ENCODE assay signal across 19 cellular contexts in genomic region chr5:171315925-171316257, GRCh38. TPM values are rescaled to one million over a fixed set of nuclear protein-coding genes. Genes with fewer than 3 reads are reported as not detected.
DNase-seq lines count a peak whose midpoint lies in the region; ATAC-seq and TF ChIP-seq lines count a peak whose summit lies in the region.
"Had no signal": no experiment of that assay in that cellular context is flagged by ENCODE, and none has a peak within 500 bp of the region (broad histone marks: within the 10 kb centered on the region; RNA-seq: fewer than 3 reads in every experiment).

No MANE protein-coding gene starts in this region.

- H3K27me3 ChIP-seq in iPS-15b (ENCODE audit: control insufficient read depth, insufficient read depth, low read length) = peaks cover 98% of the 10 kb centered on the region
- H3K27me3 ChIP-seq in smooth muscle cell (ENCODE audit: low read depth) = peaks cover 100% of the 10 kb centered on the region
- H3K27me3 ChIP-seq in osteoblast (ENCODE audit: insufficient read depth, low read length) = peaks cover 93% of the 10 kb centered on the region

- no peak for DNase-seq in activated CD4-positive, alpha-beta T cell treated with anti-CD3 and anti-CD28 coated beads, Interleukin-2, amount 10 ng/mL, durations not matched to agents 24 days and 14 days
- DNase-seq in activated CD4-positive, alpha-beta T cell treated with anti-CD3 and anti-CD28 coated beads for 4 hours = no peak
- DNase-seq in T-helper 17 cell = no peak
- DNase-seq in smooth muscle cell (lab: John Stamatoyannopoulos, UW; ENCODE audit: unreplicated experiment) = no peak
- DNase-seq in NCI-H82 treated with DMSO at 0.1 percent for 48 hours (lab: John Stamatoyannopoulos, UW; ENCODE audit: unreplicated experiment) = no peak
- DNase-seq in GM19240 (ENCODE audit: insufficient read length, low spot score) = no peak
- DNase-seq in osteoblast (ENCODE audit: insufficient read length, low spot score, missing footprints) = no peak
- DNase-seq: 8988T, colonic mucosa, DMS79 treated with DMSO at 0.1 percent for 48 hours, head of caudate nucleus, kidney glomerular epithelial cell, NCI-H1436 treated with DMSO at 0.1 percent for 48 hours, NCI-H446, substantia nigra had no signal

- H3K4me1 Mint-ChIP-seq in activated CD4-positive, alpha-beta T cell treated with anti-CD3 and anti-CD28 coated beads, Interleukin-2, amount 10 ng/mL, durations not matched to agents 24 days and 14 days = peaks cover 3% of the 10 kb centered on the region
- H3K4me1 Mint-ChIP-seq in T-helper 17 cell = peaks cover 13% of the 10 kb centered on the region

- no peaks in the 10 kb centered on the region for H3K36me3 ChIP-seq in iPS-15b (ENCODE audit: control insufficient read depth, insufficient read depth, low read length)
- H3K36me3 ChIP-seq in smooth muscle cell (ENCODE audit: low read depth) = no peaks in the 10 kb centered on the region
- H3K36me3 ChIP-seq in osteoblast (ENCODE audit: insufficient read depth, low read length) = no peaks in the 10 kb centered on the region
- H3K36me3 ChIP-seq: colonic mucosa, SJSA1 had no signal

- H3K27ac ChIP-seq in smooth muscle cell (ENCODE audit: low read depth) (no peak overlapping the region), osteoblast (ENCODE audit: low read depth, low read length) (no peak overlapping the region)
- H3K27ac ChIP-seq: colonic mucosa, SJSA1 had no signal

- H2AFZ ChIP-seq in smooth muscle cell (ENCODE audit: low read depth) = no peak overlapping the region
- no peak overlapping the region for H2AFZ ChIP-seq in osteoblast (ENCODE audit: low read length)

- TF ChIP-seq CTCF in smooth muscle cell (IDR thresholded peaks at IDR 0.05; ENCODE audit: borderline replicate concordance, insufficient read depth, poor library complexity, severe bottlenecking) (no peak), osteoblast (IDR thresholded peaks at IDR 0.05; ENCODE audit: extremely low read depth, low read depth, low read length) (no peak)

- peaks cover 70% of the 10 kb centered on the region for H3K27me3 Mint-ChIP-seq in activated CD4-positive, alpha-beta T cell treated with anti-CD3 and anti-CD28 coated beads, Interleukin-2, amount 10 ng/mL, durations not matched to agents 24 days and 14 days
- peaks cover 73% of the 10 kb centered on the region for H3K27me3 Mint-ChIP-seq in T-helper 17 cell

- H3K4me2 ChIP-seq in smooth muscle cell (peak overlapping the region; percentile 71), osteoblast (ENCODE audit: insufficient read depth, low read length) (no peak overlapping the region)

- intact Hi-C loops in activated CD4-positive, alpha-beta T cell treated with anti-CD3 and anti-CD28 coated beads, Interleukin-2, amount 10 ng/mL, durations not matched to agents 24 days and 14 days (cut with micrococcal nuclease) = loop anchor here (5.0 kb wide), 1 partner anchor 1921 kb away; the partner anchor contains the start of gene NKX2-5

- H3K4me1 ChIP-seq in iPS-15b (ENCODE audit: control insufficient read depth, insufficient read depth, low read length) (peaks cover 10% of the 10 kb centered on the region), smooth muscle cell (ENCODE audit: low read depth) (peaks cover 26% of the 10 kb centered on the region), osteoblast (ENCODE audit: insufficient read depth, low read length) (no peaks in the 10 kb centered on the region)

- H3K9me3 ChIP-seq in T-helper 17 cell (ENCODE audit: control insufficient read depth, low read length, poor library complexity, severe bottlenecking) (no peaks in the 10 kb centered on the region), iPS-15b (ENCODE audit: control insufficient read depth, insufficient read depth, low read length) (no peaks in the 10 kb centered on the region), smooth muscle cell (replicated peaks; ENCODE audit: low read depth) (no peaks in the 10 kb centered on the region), osteoblast (ENCODE audit: low read depth, low read length) (no peaks in the 10 kb centered on the region)
- H3K9me3 ChIP-seq: colonic mucosa had no signal

- H3K79me2 ChIP-seq in smooth muscle cell (ENCODE audit: low read depth) (no peaks in the 10 kb centered on the region), osteoblast (ENCODE audit: insufficient read depth, low read length) (no peaks in the 10 kb centered on the region)

- H3K4me3 Mint-ChIP-seq in activated CD4-positive, alpha-beta T cell treated with anti-CD3 and anti-CD28 coated beads, Interleukin-2, amount 10 ng/mL, durations not matched to agents 24 days and 14 days = no peak overlapping the region
- H3K4me3 Mint-ChIP-seq in T-helper 17 cell = peak overlapping the region; percentile 28

- peak overlapping the region; percentile 29 for H3K27ac Mint-ChIP-seq in activated CD4-positive, alpha-beta T cell treated with anti-CD3 and anti-CD28 coated beads, Interleukin-2, amount 10 ng/mL, durations not matched to agents 24 days and 14 days
- H3K27ac Mint-ChIP-seq in T-helper 17 cell = no peak overlapping the region
- H3K27ac Mint-ChIP-seq: progenitor cell of endocrine pancreas had no signal

- peaks cover 6% of the 10 kb centered on the region for H3K36me3 Mint-ChIP-seq in activated CD4-positive, alpha-beta T cell treated with anti-CD3 and anti-CD28 coated beads, Interleukin-2, amount 10 ng/mL, durations not matched to agents 24 days and 14 days (ENCODE audit: low read depth)
- peaks cover 6% of the 10 kb centered on the region for H3K36me3 Mint-ChIP-seq in T-helper 17 cell (ENCODE audit: low read depth)

- H3K9ac ChIP-seq in iPS-15b (ENCODE audit: low read depth, low read length) (no peak overlapping the region), smooth muscle cell (ENCODE audit: low read depth) (no peak overlapping the region)

- 24% methylated on average over 20 of the region's 20 CpGs for WGBS in smooth muscle cell (ENCODE audit: low lambda C conversion rate)

- peaks cover 3% of the 10 kb centered on the region for H3K9me3 Mint-ChIP-seq in activated CD4-positive, alpha-beta T cell treated with anti-CD3 and anti-CD28 coated beads, Interleukin-2, amount 10 ng/mL, durations not matched to agents 24 days and 14 days

- no peaks in the 10 kb centered on the region for H3F3A ChIP-seq in smooth muscle cell (ENCODE audit: low read depth)

- H4K20me1 ChIP-seq in smooth muscle cell (ENCODE audit: low read depth) (no peaks in the 10 kb centered on the region), osteoblast (ENCODE audit: insufficient read depth, low read length) (no peaks in the 10 kb centered on the region)

- no peak for ATAC-seq in T-helper 17 cell

- H3K4me3 ChIP-seq in iPS-15b (ENCODE audit: low read depth, low read length) (peak overlapping the region; percentile 39), smooth muscle cell (no peak overlapping the region), osteoblast (ENCODE audit: insufficient read depth, low read length) (no peak overlapping the region)
- H3K4me3 ChIP-seq: colonic mucosa, SJSA1 had no signal

RNA-seq across cellular contexts. Expression of gene TLX3, which starts 6.8 kb away (rescaled TPM):
- total RNA-seq in activated CD4-positive, alpha-beta T cell treated with anti-CD3 and anti-CD28 coated beads, Interleukin-2, amount 10 ng/mL, durations not matched to agents 24 days and 14 days = not detected in 2 replicates
- total RNA-seq in T-helper 17 cell (not detected), smooth muscle cell (not detected in 2 replicates), osteoblast (not detected in 2 replicates)
- polyA plus RNA-seq in smooth muscle cell = 0.10 TPM in 1 of 2 replicates, not detected in the other
- total RNA-seq: colonic mucosa, epithelial cell of proximal tubule, progenitor cell of endocrine pancreas, SJSA1 had no signal
